In the genomic region with DNA sequence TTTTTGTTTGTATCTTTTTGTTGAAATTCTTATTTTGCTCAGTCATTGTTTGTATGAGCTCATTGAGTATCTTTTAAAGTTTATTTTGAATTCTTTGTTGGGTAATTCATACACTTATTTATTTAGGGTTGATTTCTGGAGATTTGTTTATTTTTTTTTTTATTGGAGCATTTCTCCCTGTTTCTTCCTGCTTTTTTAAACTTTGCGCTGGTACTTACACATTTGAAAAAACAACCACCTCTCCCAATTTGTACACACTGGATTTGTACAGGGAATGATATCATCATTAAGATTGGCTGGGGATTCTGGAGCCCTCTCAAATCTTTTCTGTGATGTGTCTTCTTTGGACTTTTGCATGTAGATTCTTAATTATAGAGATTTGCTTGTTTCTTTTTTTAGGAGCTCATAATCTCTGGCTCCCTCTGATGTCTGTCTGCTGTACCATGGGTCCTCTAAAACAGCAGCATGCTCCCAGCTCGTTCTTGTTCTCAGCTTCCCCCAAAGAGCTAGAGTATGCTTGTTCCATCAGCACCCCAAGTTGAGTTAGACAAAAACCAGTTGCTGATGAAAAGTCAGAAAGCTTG, we compare ENCODE assay signal across 15 cellular contexts.
DNase-seq lines count a peak whose midpoint lies in the region; ATAC-seq and TF ChIP-seq lines count a peak whose summit lies in the region.
"Had no signal": no experiment of that assay in that cellular context is flagged by ENCODE, and none has a peak within 500 bp of the region (broad histone marks: within the 10 kb centered on the region; RNA-seq: fewer than 3 reads in every experiment).

No MANE protein-coding gene starts in this region.

- H4K8ac ChIP-seq in IMR-90 (ENCODE audit: low read depth in 2 of 2, low read length in 2 of 2), result 0 out of 4 replicates have a peak overlapping the region, but pooled peaks have one; percentile 1 to 45

- peak overlapping the region; percentile 21; the same call in 1 of the 2 replicates for H3K4me2 ChIP-seq in IMR-90 (ENCODE audit: low read depth, low read length)
- no peak overlapping the region for H3K4me2 ChIP-seq in mammary epithelial cell (ENCODE audit: insufficient read depth, low read depth, low read length)

- H2AFZ ChIP-seq in IMR-90 (replicated peaks; ENCODE audit: low read length, poor library complexity) (peak overlapping the region; percentile 58), mammary epithelial cell (ENCODE audit: low read depth, low read length) (peak overlapping the region; percentile 39)

- WGBS in IMR-90 (ENCODE audit: extremely low coverage in 2 of 2, insufficient read length in 1 of 2), 2 experiments, result no CpG with 5 or more reads among the region's 2 CpGs
- 68% methylated on average over 2 of the region's 2 CpGs for WGBS in mammary epithelial cell (ENCODE audit: low coverage, missing lambda C conversion rate)
- 44 to 55% methylated on average over 2 of the region's 2 CpGs for WGBS in gastroesophageal sphincter (ENCODE audit: low coverage in 1 of 2), 2 donors

- intact Hi-C loops in IMR-90 (cut with micrococcal nuclease) (loop anchor here (1.0 to 10.0 kb wide), 6 partner anchors 163 to 1656 kb away; no protein-coding TSS in a partner anchor), mammary epithelial cell (cut with micrococcal nuclease) (loop anchor here (10.0 kb wide), 1 partner anchor 466 kb away; no protein-coding TSS in a partner anchor)

- H3K4me3 ChIP-seq in IMR-90 (ENCODE audit: insufficient read depth, low read depth, low read length), result no peak overlapping the region
- no peak overlapping the region for H3K4me3 ChIP-seq in mammary epithelial cell (replicated peaks in 1 of 3; ENCODE audit: insufficient read depth in 1 of 3, low read depth in 2 of 3, low read length in 3 of 3)
- H3K4me3 ChIP-seq in muscle layer of duodenum (ENCODE audit: low read depth in 1 of 2, low read length in 2 of 2), result no peak overlapping the region
- no peak overlapping the region for H3K4me3 ChIP-seq in gastroesophageal sphincter

- H3K56ac ChIP-seq in IMR-90 (ENCODE audit: extremely low read depth, insufficient read depth, low read length), result peak overlapping the region; percentile 66; the same call in 1 of the 2 replicates

- H2BK5ac ChIP-seq in IMR-90 (ENCODE audit: low read depth, low read length, poor library complexity, severe bottlenecking), result peak overlapping the region; percentile 88

- H3K79me1 ChIP-seq in IMR-90 (ENCODE audit: low read depth in 1 of 2, low read length in 2 of 2), result no peaks in the 10 kb centered on the region

- peak overlapping the region; percentile 36 for H2BK20ac ChIP-seq in IMR-90 (ENCODE audit: low read depth, low read length)

- H2BK120ac ChIP-seq in IMR-90 (ENCODE audit: low read depth, low read length), result peak overlapping the region; percentile 61

- ATAC-seq in IMR-90 (ENCODE audit: low read depth) (peak; percentile 57), gastroesophageal sphincter (no peak), GM19467 (IDR thresholded peaks at IDR 0.05; ENCODE audit: unreplicated experiment) (no peak)

- peak overlapping the region; percentile 65 for H3K4ac ChIP-seq in IMR-90 (ENCODE audit: low read depth, low read length)

- POLR2A ChIA-PET in IMR-90 (lab: Charles Lee; ENCODE audit: unreplicated experiment), result interaction anchor here (1.3 kb wide), 1 partner anchor 167 kb away, joined by 6 read pairs; no protein-coding TSS in a partner anchor

- dilution Hi-C loops in IMR-90 (cut with HindIII; ENCODE audit: low sequenced_read_pairs, unreplicated experiment), result no loop called here
- dilution Hi-C loops in mammary epithelial cell (cut with HindIII; ENCODE audit: low sequenced_read_pairs), result no loop called here

- TF ChIP-seq RAD21 in IMR-90 (IDR thresholded peaks at IDR 0.05; ENCODE audit: low read length), result peak; percentile 49

- H3K9ac ChIP-seq in IMR-90 (ENCODE audit: low read depth, low read length) (peak overlapping the region; percentile 4; the same call in 1 of the 2 replicates), mammary epithelial cell (ENCODE audit: insufficient read depth, low read length) (no peak overlapping the region)

- no peak overlapping the region; the same call in 1 of the 2 replicates for H4K5ac ChIP-seq in IMR-90 (ENCODE audit: low read depth, low read length)

- H3K18ac ChIP-seq in IMR-90 (ENCODE audit: low read depth, low read length), result peak overlapping the region; percentile 10

- peaks cover 2% of the 10 kb centered on the region; the same call in 1 of the 2 replicates for H3K9me1 ChIP-seq in IMR-90 (ENCODE audit: insufficient read depth, low read length)

- TF ChIP-seq CTCF in IMR-90 (conservative IDR thresholded peaks at IDR 0.05; ENCODE audit: low read depth, low read length) (peak; percentile 44), mammary epithelial cell (conservative IDR thresholded peaks at IDR 0.05 in 1 of 2, IDR thresholded peaks at IDR 0.05 in 1 of 2; ENCODE audit: extremely low read depth in 1 of 2, insufficient read depth in 1 of 2, low read depth in 1 of 2, low read length in 2 of 2) (peak in 1 of 2 donors; percentile 43), gastroesophageal sphincter (IDR thresholded peaks at IDR 0.05) (peak in 1 of 4 experiments; percentile 47)

- H4K91ac ChIP-seq in IMR-90 (ENCODE audit: insufficient read depth, low read depth, low read length), result peak overlapping the region; percentile 43; the same call in 1 of the 2 replicates

- DNase-seq in DMS153 (lab: John Stamatoyannopoulos, UW), result peak; percentile 12
- no peak for DNase-seq in DMS153 treated with DMSO at 0.1 percent for 48 hours (lab: John Stamatoyannopoulos, UW; ENCODE audit: unreplicated experiment)
- peak; percentile 40 for DNase-seq in IMR-90
- DNase-seq in mammary epithelial cell, result no peak
- no peak for DNase-seq in NCI-H345 treated with DMSO at 0.1 percent for 48 hours (lab: John Stamatoyannopoulos, UW; ENCODE audit: unreplicated experiment)
- DNase-seq: 8988T; central memory CD4-positive, alpha-beta T cell; foreskin melanocyte; NCI-H1048; nephron progenitor cell; NK-92 treated with Interleukin-12 subunit alpha and Interleukin-12 subunit beta, amount 100 ng/mL, for 24 hours; trophoblast cell had no signal

- no peak for TF ChIP-seq EP300 in gastroesophageal sphincter (IDR thresholded peaks at IDR 0.05)

- no peaks in the 10 kb centered on the region for H3K27me3 ChIP-seq in IMR-90 (ENCODE audit: control insufficient read depth, insufficient read depth, low read length)
- H3K27me3 ChIP-seq in mammary epithelial cell (ENCODE audit: insufficient read depth, low read length), result no peaks in the 10 kb centered on the region
- H3K27me3 ChIP-seq in muscle layer of duodenum (ENCODE audit: low read depth, low read length), result no peaks in the 10 kb centered on the region
- no peaks in the 10 kb centered on the region for H3K27me3 ChIP-seq in gastroesophageal sphincter

- H4K20me1 ChIP-seq in IMR-90 (ENCODE audit: insufficient read depth, low read length), result no peaks in the 10 kb centered on the region
- no peaks in the 10 kb centered on the region for H4K20me1 ChIP-seq in mammary epithelial cell (ENCODE audit: insufficient read depth, low read length)

- H3K4me1 ChIP-seq in IMR-90 (ENCODE audit: control insufficient read depth, insufficient read depth, low read length) (peaks cover 6% of the 10 kb centered on the region), mammary epithelial cell (ENCODE audit: insufficient read depth, low read length) (no peaks in the 10 kb centered on the region), muscle layer of duodenum (ENCODE audit: control insufficient read depth in 1 of 2, insufficient read depth in 2 of 2, low read length in 2 of 2) (peaks cover 4 to 6% of the 10 kb centered on the region in 2 donors), gastroesophageal sphincter (peaks cover 0 to 8% (median 3%) of the 10 kb centered on the region in 3 donors)

- no peaks in the 10 kb centered on the region for H3K79me2 ChIP-seq in mammary epithelial cell (ENCODE audit: insufficient read depth, low read length)

- peak overlapping the region; percentile 53; the same call in 1 of the 2 replicates for H2AK5ac ChIP-seq in IMR-90 (ENCODE audit: low read depth, low read length)

- H3K9me3 ChIP-seq in IMR-90 (ENCODE audit: control insufficient read depth, insufficient read depth, low read length) (peaks cover 2% of the 10 kb centered on the region; the same call in 1 of the 2 replicates), mammary epithelial cell (replicated peaks; ENCODE audit: insufficient read depth, low read length) (peaks cover 5% of the 10 kb centered on the region), muscle layer of duodenum (ENCODE audit: control insufficient read depth in 1 of 2, low read length in 2 of 2) (no peaks in the 10 kb centered on the region), gastroesophageal sphincter (peaks cover 0 to 9% (median 0%) of the 10 kb centered on the region in 3 donors)

- in situ Hi-C loops in IMR-90 (cut with MboI; ENCODE audit: low sequenced_read_pairs), result loop anchor here (10.0 kb wide), 2 partner anchors 166 to 616 kb away; no protein-coding TSS in a partner anchor
- in situ Hi-C loops in mammary epithelial cell (cut with MboI; ENCODE audit: low sequenced_read_pairs in 2 of 2), result loop anchor here (10.0 to 25.0 kb wide), 2 partner anchors 166 to 544 kb away; a partner anchor contains a TSS

- H3K27ac ChIP-seq in IMR-90 (ENCODE audit: insufficient read depth, low read length) (peak overlapping the region; percentile 48; the same call in 1 of the 2 replicates), mammary epithelial cell (ENCODE audit: insufficient read depth, low read depth, low read length) (no peak overlapping the region), muscle layer of duodenum (ENCODE audit: low read length) (peak overlapping the region; percentile 62), gastroesophageal sphincter (no peak overlapping the region)

- no peak for TF ChIP-seq POLR2A in IMR-90 (IDR thresholded peaks at IDR 0.05; ENCODE audit: low read depth, low read length)
- TF ChIP-seq POLR2A in gastroesophageal sphincter (IDR thresholded peaks at IDR 0.05), result no peak

- H3K23ac ChIP-seq in IMR-90 (ENCODE audit: low read depth, low read length), result peak overlapping the region; percentile 62

- peak overlapping the region; percentile 54 for H3K14ac ChIP-seq in IMR-90 (replicated peaks; ENCODE audit: low read depth, low read length)

- no TSS peak for BruUV-seq in IMR-90 (replicated peaks; lab: Mats Ljungman, UMichigan)
- no TSS peak for BruUV-seq in mammary epithelial cell (replicated peaks; lab: Mats Ljungman, UMichigan)

- H2AK9ac ChIP-seq in IMR-90 (replicated peaks; ENCODE audit: low read depth, low read length, poor library complexity), result no peak overlapping the region

- no peaks in the 10 kb centered on the region for H3K36me3 ChIP-seq in IMR-90 (ENCODE audit: control insufficient read depth, insufficient read depth, low read length)
- no peaks in the 10 kb centered on the region for H3K36me3 ChIP-seq in mammary epithelial cell (ENCODE audit: insufficient read depth, low read length)
- H3K36me3 ChIP-seq in muscle layer of duodenum (ENCODE audit: control insufficient read depth in 1 of 2, insufficient read depth in 2 of 2, low read length in 2 of 2), result no peaks in the 10 kb centered on the region
- no peaks in the 10 kb centered on the region for H3K36me3 ChIP-seq in gastroesophageal sphincter

- peak overlapping the region; percentile 62; the same call in 1 of the 3 replicates for H2BK15ac ChIP-seq in IMR-90 (ENCODE audit: low read depth, low read length)

- CTCF ChIA-PET in IMR-90 (lab: Yijun Ruan, JAX) (interaction anchor here (0.6 to 3.0 kb wide), 18 partner anchors 11 to 1128 kb away, joined by 3 to 43 read pairs (median 4); no protein-coding TSS in a partner anchor), mammary epithelial cell (lab: Charles Lee; ENCODE audit: low non-redundant PET) (interaction anchor here (1.7 kb wide), 1 partner anchor 167 kb away, joined by 9 read pairs; no protein-coding TSS in a partner anchor)

Comparison
In these comparisons a context has a peak if more than half of its experiments do, and no peak if none do; other contexts are left out.
1. DNase-seq: peak in DMS153 (single experiment) and IMR-90 (single experiment); none in DMS153 treated with DMSO at 0.1 percent for 48 hours (single experiment), mammary epithelial cell (single experiment) and NCI-H345 treated with DMSO at 0.1 percent for 48 hours (single experiment).
2. H3K27ac ChIP-seq: peak in IMR-90 (single experiment) and muscle layer of duodenum (single experiment); none in mammary epithelial cell (single experiment) and gastroesophageal sphincter (0 of 4).